1 cellular context compared by ENCODE assay signal in genomic region chr2:208265807-208266640, GRCh38.
TF ChIP-seq lines count a peak whose summit lies in the region.

A gene with protein sequence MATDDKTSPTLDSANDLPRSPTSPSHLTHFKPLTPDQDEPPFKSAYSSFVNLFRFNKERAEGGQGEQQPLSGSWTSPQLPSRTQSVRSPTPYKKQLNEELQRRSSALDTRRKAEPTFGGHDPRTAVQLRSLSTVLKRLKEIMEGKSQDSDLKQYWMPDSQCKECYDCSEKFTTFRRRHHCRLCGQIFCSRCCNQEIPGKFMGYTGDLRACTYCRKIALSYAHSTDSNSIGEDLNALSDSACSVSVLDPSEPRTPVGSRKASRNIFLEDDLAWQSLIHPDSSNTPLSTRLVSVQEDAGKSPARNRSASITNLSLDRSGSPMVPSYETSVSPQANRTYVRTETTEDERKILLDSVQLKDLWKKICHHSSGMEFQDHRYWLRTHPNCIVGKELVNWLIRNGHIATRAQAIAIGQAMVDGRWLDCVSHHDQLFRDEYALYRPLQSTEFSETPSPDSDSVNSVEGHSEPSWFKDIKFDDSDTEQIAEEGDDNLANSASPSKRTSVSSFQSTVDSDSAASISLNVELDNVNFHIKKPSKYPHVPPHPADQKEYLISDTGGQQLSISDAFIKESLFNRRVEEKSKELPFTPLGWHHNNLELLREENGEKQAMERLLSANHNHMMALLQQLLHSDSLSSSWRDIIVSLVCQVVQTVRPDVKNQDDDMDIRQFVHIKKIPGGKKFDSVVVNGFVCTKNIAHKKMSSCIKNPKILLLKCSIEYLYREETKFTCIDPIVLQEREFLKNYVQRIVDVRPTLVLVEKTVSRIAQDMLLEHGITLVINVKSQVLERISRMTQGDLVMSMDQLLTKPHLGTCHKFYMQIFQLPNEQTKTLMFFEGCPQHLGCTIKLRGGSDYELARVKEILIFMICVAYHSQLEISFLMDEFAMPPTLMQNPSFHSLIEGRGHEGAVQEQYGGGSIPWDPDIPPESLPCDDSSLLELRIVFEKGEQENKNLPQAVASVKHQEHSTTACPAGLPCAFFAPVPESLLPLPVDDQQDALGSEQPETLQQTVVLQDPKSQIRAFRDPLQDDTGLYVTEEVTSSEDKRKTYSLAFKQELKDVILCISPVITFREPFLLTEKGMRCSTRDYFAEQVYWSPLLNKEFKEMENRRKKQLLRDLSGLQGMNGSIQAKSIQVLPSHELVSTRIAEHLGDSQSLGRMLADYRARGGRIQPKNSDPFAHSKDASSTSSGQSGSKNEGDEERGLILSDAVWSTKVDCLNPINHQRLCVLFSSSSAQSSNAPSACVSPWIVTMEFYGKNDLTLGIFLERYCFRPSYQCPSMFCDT (N-terminal part only) (plus strand): TSS chr2:208266255. CDS start chr2:208271520, 5,265 bp downstream.

TF ChIP-seq in HepG2, 621 proteins besides CTCF, POLR2A, EP300 and RAD21 (continued from another document and continues in another):
- TF ChIP-seq, protein P1, sequence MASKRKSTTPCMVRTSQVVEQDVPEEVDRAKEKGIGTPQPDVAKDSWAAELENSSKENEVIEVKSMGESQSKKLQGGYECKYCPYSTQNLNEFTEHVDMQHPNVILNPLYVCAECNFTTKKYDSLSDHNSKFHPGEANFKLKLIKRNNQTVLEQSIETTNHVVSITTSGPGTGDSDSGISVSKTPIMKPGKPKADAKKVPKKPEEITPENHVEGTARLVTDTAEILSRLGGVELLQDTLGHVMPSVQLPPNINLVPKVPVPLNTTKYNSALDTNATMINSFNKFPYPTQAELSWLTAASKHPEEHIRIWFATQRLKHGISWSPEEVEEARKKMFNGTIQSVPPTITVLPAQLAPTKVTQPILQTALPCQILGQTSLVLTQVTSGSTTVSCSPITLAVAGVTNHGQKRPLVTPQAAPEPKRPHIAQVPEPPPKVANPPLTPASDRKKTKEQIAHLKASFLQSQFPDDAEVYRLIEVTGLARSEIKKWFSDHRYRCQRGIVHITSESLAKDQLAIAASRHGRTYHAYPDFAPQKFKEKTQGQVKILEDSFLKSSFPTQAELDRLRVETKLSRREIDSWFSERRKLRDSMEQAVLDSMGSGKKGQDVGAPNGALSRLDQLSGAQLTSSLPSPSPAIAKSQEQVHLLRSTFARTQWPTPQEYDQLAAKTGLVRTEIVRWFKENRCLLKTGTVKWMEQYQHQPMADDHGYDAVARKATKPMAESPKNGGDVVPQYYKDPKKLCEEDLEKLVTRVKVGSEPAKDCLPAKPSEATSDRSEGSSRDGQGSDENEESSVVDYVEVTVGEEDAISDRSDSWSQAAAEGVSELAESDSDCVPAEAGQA (IDR thresholded peaks at IDR 0.05; ENCODE audit: low read depth): peak; percentile 72
- TF ChIP-seq, protein P1 (CRISPR knock-in tag; IDR thresholded peaks at IDR 0.05; ENCODE audit: borderline replicate concordance): no peak
- peak; percentile 73 for TF ChIP-seq U2AF1 (optimal IDR thresholded peaks at IDR 0.05; ENCODE audit: low read depth, low read length)
- peak; percentile 83 for TF ChIP-seq BRD4 (CRISPR knock-in tag; IDR thresholded peaks at IDR 0.05)
- no peak for TF ChIP-seq ZFP41 (CRISPR knock-in tag; IDR thresholded peaks at IDR 0.05; ENCODE audit: borderline replicate concordance)
- no peak for TF ChIP-seq CSRNP2 (CRISPR knock-in tag; conservative IDR thresholded peaks at IDR 0.05; ENCODE audit: low read depth)
- TF ChIP-seq ZNF614 (CRISPR knock-in tag; IDR thresholded peaks at IDR 0.05; ENCODE audit: borderline replicate concordance): peak; percentile 81; the same call in 1 of the 2 replicates
- peak; percentile 86; the same call in 1 of the 2 replicates for TF ChIP-seq NAIF1 (CRISPR knock-in tag; IDR thresholded peaks at IDR 0.05; ENCODE audit: borderline replicate concordance)
- TF ChIP-seq SRSF9 (IDR thresholded peaks at IDR 0.05; ENCODE audit: borderline replicate concordance, insufficient read depth, low read depth, low read length, poor library complexity, severe bottlenecking): no peak
- no peak for TF ChIP-seq MXD1 (CRISPR knock-in tag; IDR thresholded peaks at IDR 0.05)
- TF ChIP-seq, protein P2, sequence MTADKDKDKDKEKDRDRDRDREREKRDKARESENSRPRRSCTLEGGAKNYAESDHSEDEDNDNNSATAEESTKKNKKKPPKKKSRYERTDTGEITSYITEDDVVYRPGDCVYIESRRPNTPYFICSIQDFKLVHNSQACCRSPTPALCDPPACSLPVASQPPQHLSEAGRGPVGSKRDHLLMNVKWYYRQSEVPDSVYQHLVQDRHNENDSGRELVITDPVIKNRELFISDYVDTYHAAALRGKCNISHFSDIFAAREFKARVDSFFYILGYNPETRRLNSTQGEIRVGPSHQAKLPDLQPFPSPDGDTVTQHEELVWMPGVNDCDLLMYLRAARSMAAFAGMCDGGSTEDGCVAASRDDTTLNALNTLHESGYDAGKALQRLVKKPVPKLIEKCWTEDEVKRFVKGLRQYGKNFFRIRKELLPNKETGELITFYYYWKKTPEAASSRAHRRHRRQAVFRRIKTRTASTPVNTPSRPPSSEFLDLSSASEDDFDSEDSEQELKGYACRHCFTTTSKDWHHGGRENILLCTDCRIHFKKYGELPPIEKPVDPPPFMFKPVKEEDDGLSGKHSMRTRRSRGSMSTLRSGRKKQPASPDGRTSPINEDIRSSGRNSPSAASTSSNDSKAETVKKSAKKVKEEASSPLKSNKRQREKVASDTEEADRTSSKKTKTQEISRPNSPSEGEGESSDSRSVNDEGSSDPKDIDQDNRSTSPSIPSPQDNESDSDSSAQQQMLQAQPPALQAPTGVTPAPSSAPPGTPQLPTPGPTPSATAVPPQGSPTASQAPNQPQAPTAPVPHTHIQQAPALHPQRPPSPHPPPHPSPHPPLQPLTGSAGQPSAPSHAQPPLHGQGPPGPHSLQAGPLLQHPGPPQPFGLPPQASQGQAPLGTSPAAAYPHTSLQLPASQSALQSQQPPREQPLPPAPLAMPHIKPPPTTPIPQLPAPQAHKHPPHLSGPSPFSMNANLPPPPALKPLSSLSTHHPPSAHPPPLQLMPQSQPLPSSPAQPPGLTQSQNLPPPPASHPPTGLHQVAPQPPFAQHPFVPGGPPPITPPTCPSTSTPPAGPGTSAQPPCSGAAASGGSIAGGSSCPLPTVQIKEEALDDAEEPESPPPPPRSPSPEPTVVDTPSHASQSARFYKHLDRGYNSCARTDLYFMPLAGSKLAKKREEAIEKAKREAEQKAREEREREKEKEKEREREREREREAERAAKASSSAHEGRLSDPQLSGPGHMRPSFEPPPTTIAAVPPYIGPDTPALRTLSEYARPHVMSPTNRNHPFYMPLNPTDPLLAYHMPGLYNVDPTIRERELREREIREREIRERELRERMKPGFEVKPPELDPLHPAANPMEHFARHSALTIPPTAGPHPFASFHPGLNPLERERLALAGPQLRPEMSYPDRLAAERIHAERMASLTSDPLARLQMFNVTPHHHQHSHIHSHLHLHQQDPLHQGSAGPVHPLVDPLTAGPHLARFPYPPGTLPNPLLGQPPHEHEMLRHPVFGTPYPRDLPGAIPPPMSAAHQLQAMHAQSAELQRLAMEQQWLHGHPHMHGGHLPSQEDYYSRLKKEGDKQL (CRISPR knock-in tag; IDR thresholded peaks at IDR 0.05; ENCODE audit: low read depth): peak; percentile 63
- no peak for TF ChIP-seq SNAPC5 (CRISPR knock-in tag; IDR thresholded peaks at IDR 0.05; ENCODE audit: borderline replicate concordance)
- no peak for TF ChIP-seq SMC3 (IDR thresholded peaks at IDR 0.05; ENCODE audit: low read length)
- TF ChIP-seq ELF3 (CRISPR knock-in tag; IDR thresholded peaks at IDR 0.05): peak; percentile 94
- no peak for TF ChIP-seq ZNF17 (CRISPR knock-in tag; IDR thresholded peaks at IDR 0.05)
- TF ChIP-seq ARID2 (CRISPR knock-in tag; IDR thresholded peaks at IDR 0.05; ENCODE audit: borderline replicate concordance): no peak
- no peak for TF ChIP-seq NR3C1 (CRISPR knock-in tag; IDR thresholded peaks at IDR 0.05)
- TF ChIP-seq MTA3 (CRISPR knock-in tag; IDR thresholded peaks at IDR 0.05): no peak
- TF ChIP-seq ZNF543 (CRISPR knock-in tag; IDR thresholded peaks at IDR 0.05): peak; percentile 95
- TF ChIP-seq TCF7 (IDR thresholded peaks at IDR 0.05; ENCODE audit: low read depth): no peak
- TF ChIP-seq, protein P3, sequence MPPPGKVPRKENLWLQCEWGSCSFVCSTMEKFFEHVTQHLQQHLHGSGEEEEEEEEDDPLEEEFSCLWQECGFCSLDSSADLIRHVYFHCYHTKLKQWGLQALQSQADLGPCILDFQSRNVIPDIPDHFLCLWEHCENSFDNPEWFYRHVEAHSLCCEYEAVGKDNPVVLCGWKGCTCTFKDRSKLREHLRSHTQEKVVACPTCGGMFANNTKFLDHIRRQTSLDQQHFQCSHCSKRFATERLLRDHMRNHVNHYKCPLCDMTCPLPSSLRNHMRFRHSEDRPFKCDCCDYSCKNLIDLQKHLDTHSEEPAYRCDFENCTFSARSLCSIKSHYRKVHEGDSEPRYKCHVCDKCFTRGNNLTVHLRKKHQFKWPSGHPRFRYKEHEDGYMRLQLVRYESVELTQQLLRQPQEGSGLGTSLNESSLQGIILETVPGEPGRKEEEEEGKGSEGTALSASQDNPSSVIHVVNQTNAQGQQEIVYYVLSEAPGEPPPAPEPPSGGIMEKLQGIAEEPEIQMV (CRISPR knock-in tag; IDR thresholded peaks at IDR 0.05; ENCODE audit: low read depth): peak; percentile 74; the same call in 1 of the 2 replicates
- peak; percentile 77 for TF ChIP-seq BCL6 (CRISPR knock-in tag; IDR thresholded peaks at IDR 0.05)
- TF ChIP-seq XRCC5 (optimal IDR thresholded peaks at IDR 0.05; ENCODE audit: low read length): peak; percentile 100
- no peak; the same call in 1 of the 2 replicates for TF ChIP-seq ZNF570 (CRISPR knock-in tag; IDR thresholded peaks at IDR 0.05; ENCODE audit: borderline replicate concordance)
- peak; percentile 100 for TF ChIP-seq TFAP4 (IDR thresholded peaks at IDR 0.05; ENCODE audit: borderline replicate concordance, low read depth)
- no peak for TF ChIP-seq RAD51 (IDR thresholded peaks at IDR 0.05; ENCODE audit: borderline replicate concordance)
- no peak for TF ChIP-seq NONO (IDR thresholded peaks at IDR 0.05)
- TF ChIP-seq NONO (CRISPR knock-in tag; conservative IDR thresholded peaks at IDR 0.05): peak; percentile 92; the same call in 1 of the 2 replicates
- peak; percentile 61; the same call in 1 of the 2 replicates for TF ChIP-seq ZNF263 (CRISPR knock-in tag; IDR thresholded peaks at IDR 0.05)
- no peak for TF ChIP-seq ZNF12 (CRISPR knock-in tag; IDR thresholded peaks at IDR 0.05)
- TF ChIP-seq CBX5 (CRISPR knock-in tag; IDR thresholded peaks at IDR 0.05; ENCODE audit: borderline replicate concordance): peak; percentile 84; the same call in 1 of the 2 replicates
- TF ChIP-seq MIER3 (CRISPR knock-in tag; IDR thresholded peaks at IDR 0.05; ENCODE audit: borderline replicate concordance): peak; percentile 92; the same call in 1 of the 2 replicates
- TF ChIP-seq ZMAT3 (CRISPR knock-in tag; conservative IDR thresholded peaks at IDR 0.05): peak; percentile 96
- TF ChIP-seq ZNF337 (CRISPR knock-in tag; IDR thresholded peaks at IDR 0.05; ENCODE audit: borderline replicate concordance, low read depth): 0 out of 2 replicates have a peak, but pooled peaks have one; percentile 6
- TF ChIP-seq KLF16 (CRISPR knock-in tag; IDR thresholded peaks at IDR 0.05): peak; percentile 28 to 94; a peak in 2 of 4 replicates
- TF ChIP-seq MAFF (IDR thresholded peaks at IDR 0.05; ENCODE audit: low read depth, low read length): peak; percentile 55; the same call in 1 of the 2 replicates
- TF ChIP-seq ZNF34 (CRISPR knock-in tag; IDR thresholded peaks at IDR 0.05; ENCODE audit: borderline replicate concordance): peak; percentile 59; the same call in 1 of the 2 replicates
